Comparison of ENCODE assay signal across 1 cellular context in genomic region chr2:65231892-65232477, GRCh38.
TF ChIP-seq lines count a peak whose summit lies in the region.

No MANE protein-coding gene starts in this region.

TF ChIP-seq in K562, 482 proteins besides CTCF, POLR2A, EP300 and RAD21 (continued from another document and continues in another):
- no peak for TF ChIP-seq NR2C2 (CRISPR knock-in tag; IDR thresholded peaks at IDR 0.05)
- peak; percentile 30; the same call in 1 of the 2 replicates for TF ChIP-seq NR2C2 (tag; IDR thresholded peaks at IDR 0.05)
- peak; percentile 11; the same call in 1 of the 2 replicates for TF ChIP-seq SMARCA4 (IDR thresholded peaks at IDR 0.05)
- no peak for TF ChIP-seq RBM34 (IDR thresholded peaks at IDR 0.05; ENCODE audit: borderline replicate concordance, insufficient read depth, low read length)
- TF ChIP-seq SETDB1 (IDR thresholded peaks at IDR 0.05; ENCODE audit: low read length) = no peak
- TF ChIP-seq MCM7 (IDR thresholded peaks at IDR 0.05) = no peak
- TF ChIP-seq FOXJ2 (tag; IDR thresholded peaks at IDR 0.05) = peak; percentile 55; the same call in 1 of the 2 replicates
- TF ChIP-seq MITF (IDR thresholded peaks at IDR 0.05) = no peak
- no peak for TF ChIP-seq CAMTA2 (CRISPR knock-in tag; conservative IDR thresholded peaks at IDR 0.05)
- TF ChIP-seq MGA (IDR thresholded peaks at IDR 0.05) = peak; percentile 71
- TF ChIP-seq MYC (IDR thresholded peaks at IDR 0.05; ENCODE audit: low read depth, low read length) = no peak
- no peak for TF ChIP-seq MYC (CRISPR knock-in tag; IDR thresholded peaks at IDR 0.05; ENCODE audit: borderline replicate concordance, low read depth)
- peak; percentile 92 for TF ChIP-seq TFE3 (CRISPR knock-in tag; IDR thresholded peaks at IDR 0.05)
- no peak for TF ChIP-seq ARID2 (IDR thresholded peaks at IDR 0.05)
- no peak for TF ChIP-seq ZNF785 (CRISPR knock-in tag; IDR thresholded peaks at IDR 0.05)
- no peak for TF ChIP-seq ZNF431 (CRISPR knock-in tag; IDR thresholded peaks at IDR 0.05)
- TF ChIP-seq SMAD3 (CRISPR knock-in tag; conservative IDR thresholded peaks at IDR 0.05) = peak; percentile 45; the same call in 1 of the 2 replicates
- TF ChIP-seq, protein P1, sequence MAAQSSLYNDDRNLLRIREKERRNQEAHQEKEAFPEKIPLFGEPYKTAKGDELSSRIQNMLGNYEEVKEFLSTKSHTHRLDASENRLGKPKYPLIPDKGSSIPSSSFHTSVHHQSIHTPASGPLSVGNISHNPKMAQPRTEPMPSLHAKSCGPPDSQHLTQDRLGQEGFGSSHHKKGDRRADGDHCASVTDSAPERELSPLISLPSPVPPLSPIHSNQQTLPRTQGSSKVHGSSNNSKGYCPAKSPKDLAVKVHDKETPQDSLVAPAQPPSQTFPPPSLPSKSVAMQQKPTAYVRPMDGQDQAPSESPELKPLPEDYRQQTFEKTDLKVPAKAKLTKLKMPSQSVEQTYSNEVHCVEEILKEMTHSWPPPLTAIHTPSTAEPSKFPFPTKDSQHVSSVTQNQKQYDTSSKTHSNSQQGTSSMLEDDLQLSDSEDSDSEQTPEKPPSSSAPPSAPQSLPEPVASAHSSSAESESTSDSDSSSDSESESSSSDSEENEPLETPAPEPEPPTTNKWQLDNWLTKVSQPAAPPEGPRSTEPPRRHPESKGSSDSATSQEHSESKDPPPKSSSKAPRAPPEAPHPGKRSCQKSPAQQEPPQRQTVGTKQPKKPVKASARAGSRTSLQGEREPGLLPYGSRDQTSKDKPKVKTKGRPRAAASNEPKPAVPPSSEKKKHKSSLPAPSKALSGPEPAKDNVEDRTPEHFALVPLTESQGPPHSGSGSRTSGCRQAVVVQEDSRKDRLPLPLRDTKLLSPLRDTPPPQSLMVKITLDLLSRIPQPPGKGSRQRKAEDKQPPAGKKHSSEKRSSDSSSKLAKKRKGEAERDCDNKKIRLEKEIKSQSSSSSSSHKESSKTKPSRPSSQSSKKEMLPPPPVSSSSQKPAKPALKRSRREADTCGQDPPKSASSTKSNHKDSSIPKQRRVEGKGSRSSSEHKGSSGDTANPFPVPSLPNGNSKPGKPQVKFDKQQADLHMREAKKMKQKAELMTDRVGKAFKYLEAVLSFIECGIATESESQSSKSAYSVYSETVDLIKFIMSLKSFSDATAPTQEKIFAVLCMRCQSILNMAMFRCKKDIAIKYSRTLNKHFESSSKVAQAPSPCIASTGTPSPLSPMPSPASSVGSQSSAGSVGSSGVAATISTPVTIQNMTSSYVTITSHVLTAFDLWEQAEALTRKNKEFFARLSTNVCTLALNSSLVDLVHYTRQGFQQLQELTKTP (IDR thresholded peaks at IDR 0.05; ENCODE audit: low read depth in 1 of 2, partially characterized antibody in 2 of 2) = no peak
- TF ChIP-seq PML (IDR thresholded peaks at IDR 0.05; ENCODE audit: low read length) = 0 out of 2 replicates have a peak, but pooled peaks have one; percentile 18
- TF ChIP-seq CREB5 (CRISPR knock-in tag; IDR thresholded peaks at IDR 0.05) = no peak
- no peak for TF ChIP-seq MXI1 (IDR thresholded peaks at IDR 0.05; ENCODE audit: low read depth, low read length)
- TF ChIP-seq ZBED1 (IDR thresholded peaks at IDR 0.05) = no peak
- TF ChIP-seq, protein P2, sequence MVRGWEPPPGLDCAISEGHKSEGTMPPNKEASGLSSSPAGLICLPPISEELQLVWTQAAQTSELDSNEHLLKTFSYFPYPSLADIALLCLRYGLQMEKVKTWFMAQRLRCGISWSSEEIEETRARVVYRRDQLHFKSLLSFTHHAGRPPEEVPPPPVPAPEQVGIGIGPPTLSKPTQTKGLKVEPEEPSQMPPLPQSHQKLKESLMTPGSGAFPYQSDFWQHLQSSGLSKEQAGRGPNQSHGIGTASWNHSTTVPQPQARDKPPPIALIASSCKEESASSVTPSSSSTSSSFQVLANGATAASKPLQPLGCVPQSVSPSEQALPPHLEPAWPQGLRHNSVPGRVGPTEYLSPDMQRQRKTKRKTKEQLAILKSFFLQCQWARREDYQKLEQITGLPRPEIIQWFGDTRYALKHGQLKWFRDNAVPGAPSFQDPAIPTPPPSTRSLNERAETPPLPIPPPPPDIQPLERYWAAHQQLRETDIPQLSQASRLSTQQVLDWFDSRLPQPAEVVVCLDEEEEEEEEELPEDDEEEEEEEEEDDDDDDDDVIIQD (CRISPR knock-in tag; IDR thresholded peaks at IDR 0.05) = no peak
- peak; percentile 76; the same call in 1 of the 2 replicates for TF ChIP-seq DMBX1 (CRISPR knock-in tag; IDR thresholded peaks at IDR 0.05; ENCODE audit: borderline replicate concordance)
- no peak for TF ChIP-seq MED1 (CRISPR knock-in tag; IDR thresholded peaks at IDR 0.05; ENCODE audit: borderline replicate concordance)
- 0 out of 2 replicates have a peak, but pooled peaks have one; percentile 13 for TF ChIP-seq ATF7 (IDR thresholded peaks at IDR 0.05)
- TF ChIP-seq NCOA4 (IDR thresholded peaks at IDR 0.05; ENCODE audit: partially characterized antibody) = no peak
- TF ChIP-seq, protein P3, sequence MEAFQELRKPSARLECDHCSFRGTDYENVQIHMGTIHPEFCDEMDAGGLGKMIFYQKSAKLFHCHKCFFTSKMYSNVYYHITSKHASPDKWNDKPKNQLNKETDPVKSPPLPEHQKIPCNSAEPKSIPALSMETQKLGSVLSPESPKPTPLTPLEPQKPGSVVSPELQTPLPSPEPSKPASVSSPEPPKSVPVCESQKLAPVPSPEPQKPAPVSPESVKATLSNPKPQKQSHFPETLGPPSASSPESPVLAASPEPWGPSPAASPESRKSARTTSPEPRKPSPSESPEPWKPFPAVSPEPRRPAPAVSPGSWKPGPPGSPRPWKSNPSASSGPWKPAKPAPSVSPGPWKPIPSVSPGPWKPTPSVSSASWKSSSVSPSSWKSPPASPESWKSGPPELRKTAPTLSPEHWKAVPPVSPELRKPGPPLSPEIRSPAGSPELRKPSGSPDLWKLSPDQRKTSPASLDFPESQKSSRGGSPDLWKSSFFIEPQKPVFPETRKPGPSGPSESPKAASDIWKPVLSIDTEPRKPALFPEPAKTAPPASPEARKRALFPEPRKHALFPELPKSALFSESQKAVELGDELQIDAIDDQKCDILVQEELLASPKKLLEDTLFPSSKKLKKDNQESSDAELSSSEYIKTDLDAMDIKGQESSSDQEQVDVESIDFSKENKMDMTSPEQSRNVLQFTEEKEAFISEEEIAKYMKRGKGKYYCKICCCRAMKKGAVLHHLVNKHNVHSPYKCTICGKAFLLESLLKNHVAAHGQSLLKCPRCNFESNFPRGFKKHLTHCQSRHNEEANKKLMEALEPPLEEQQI (IDR thresholded peaks at IDR 0.05) = no peak
- no peak for TF ChIP-seq NR1H2 (CRISPR knock-in tag; IDR thresholded peaks at IDR 0.05)
